In the genomic region with DNA sequence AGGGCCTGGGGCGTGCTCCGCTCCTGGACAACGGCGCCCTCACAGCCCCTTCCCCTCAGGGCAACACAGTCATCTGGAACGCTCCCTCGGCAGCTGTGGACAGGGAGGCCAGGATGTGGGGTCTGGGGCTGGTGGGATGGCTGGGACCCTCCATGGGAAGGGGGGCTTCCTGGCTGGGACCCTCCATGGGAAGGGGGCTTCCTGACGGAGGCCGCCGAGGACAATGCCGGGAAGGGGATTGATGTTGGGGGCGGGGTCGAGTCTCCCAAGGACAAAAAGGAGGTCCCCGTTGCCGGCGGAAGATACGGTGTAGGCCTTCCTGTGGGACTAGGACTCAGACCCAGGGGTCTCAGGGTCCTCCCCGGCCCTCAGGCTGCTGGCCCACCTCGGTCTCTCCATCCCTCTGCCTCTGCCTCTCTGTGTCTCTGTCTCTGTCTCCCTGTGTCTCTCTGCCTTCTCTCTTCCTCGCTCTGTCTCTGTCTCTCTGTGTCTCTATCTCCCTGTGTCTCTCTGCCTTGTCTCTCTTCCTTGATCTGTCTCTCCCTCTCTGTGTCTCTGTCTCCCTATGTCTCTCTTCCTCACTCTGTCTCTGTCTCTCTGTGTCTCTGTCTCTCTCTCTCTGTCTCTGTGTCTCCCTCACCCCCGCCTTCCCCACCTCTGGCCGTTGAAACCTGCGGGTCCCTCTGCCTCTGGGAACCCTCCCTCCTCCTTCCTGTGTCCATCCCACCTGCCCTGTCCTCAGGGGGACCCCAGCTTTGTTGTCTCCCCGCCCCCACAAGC, we compare ENCODE assay signal across 2 cellular contexts.
TF ChIP-seq lines count a peak whose summit lies in the region.

No MANE protein-coding gene starts in this region.

TF ChIP-seq in GM23338, 12 proteins besides CTCF, POLR2A, EP300 and RAD21 (continues in another document):
- TF ChIP-seq CREB1 (CRISPR knock-in tag; IDR thresholded peaks at IDR 0.05; ENCODE audit: low read depth), result no peak
- no peak for TF ChIP-seq REST (IDR thresholded peaks at IDR 0.05; ENCODE audit: unreplicated experiment)
- TF ChIP-seq, protein P1, sequence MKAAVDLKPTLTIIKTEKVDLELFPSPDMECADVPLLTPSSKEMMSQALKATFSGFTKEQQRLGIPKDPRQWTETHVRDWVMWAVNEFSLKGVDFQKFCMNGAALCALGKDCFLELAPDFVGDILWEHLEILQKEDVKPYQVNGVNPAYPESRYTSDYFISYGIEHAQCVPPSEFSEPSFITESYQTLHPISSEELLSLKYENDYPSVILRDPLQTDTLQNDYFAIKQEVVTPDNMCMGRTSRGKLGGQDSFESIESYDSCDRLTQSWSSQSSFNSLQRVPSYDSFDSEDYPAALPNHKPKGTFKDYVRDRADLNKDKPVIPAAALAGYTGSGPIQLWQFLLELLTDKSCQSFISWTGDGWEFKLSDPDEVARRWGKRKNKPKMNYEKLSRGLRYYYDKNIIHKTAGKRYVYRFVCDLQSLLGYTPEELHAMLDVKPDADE (IDR thresholded peaks at IDR 0.05), result no peak
- no peak for TF ChIP-seq ZNF331 (CRISPR knock-in tag; IDR thresholded peaks at IDR 0.05; ENCODE audit: low read depth)
- TF ChIP-seq STAT1 (IDR thresholded peaks at IDR 0.05; ENCODE audit: unreplicated experiment), result no peak
- no peak for TF ChIP-seq EZH2 (IDR thresholded peaks at IDR 0.05; ENCODE audit: low read depth, unreplicated experiment)
- no peak for TF ChIP-seq NANOG (IDR thresholded peaks at IDR 0.05; ENCODE audit: borderline replicate concordance)
- no peak for TF ChIP-seq POLR2AphosphoS5 (IDR thresholded peaks at IDR 0.05; ENCODE audit: low read depth)

TF ChIP-seq in H1, 55 proteins besides CTCF, POLR2A, EP300 and RAD21:
- no peak for TF ChIP-seq RNF2 (IDR thresholded peaks at IDR 0.05; ENCODE audit: borderline replicate concordance, low read depth, low read length, missing control alignments, poor library complexity, severe bottlenecking)
TF ChIP-seq in H1: peak in this region for 0.
